Comparison of ENCODE assay signal across 9 cellular contexts in the genomic region with DNA sequence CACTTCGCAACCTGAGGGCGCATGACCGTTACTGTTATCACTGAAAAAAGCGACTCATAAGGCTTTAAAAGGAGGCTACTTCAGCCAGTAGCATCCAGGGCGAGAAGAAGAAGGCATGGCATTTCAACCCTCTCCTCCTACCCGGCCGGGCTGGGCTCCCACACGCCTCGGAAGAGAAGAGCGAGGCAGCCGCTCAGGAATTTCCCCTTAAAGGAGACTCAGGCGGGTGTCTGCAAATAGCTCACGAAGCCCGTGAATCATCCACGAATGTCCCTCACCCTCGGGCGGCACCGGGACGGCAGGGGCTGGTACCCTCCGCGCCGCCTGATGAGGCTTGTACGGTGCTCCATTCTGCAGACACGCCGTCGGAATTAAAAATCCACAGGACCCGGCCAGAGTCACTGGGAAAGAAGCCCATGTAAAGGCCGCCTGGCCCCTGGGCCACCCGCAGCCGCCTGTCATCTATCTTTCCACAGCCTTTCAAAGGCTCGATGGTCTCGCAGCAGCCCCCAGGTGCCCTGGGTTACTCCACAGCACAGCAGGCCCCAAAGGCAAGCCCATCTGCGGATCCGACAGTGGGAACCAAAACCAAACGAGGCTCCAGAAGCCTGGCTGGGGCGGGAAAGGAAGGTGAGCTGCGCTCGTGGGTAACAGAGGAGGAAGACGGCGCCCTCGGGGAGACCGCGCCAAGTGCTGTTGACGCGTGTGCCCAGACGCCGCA. TPM values are rescaled to one million over a fixed set of nuclear protein-coding genes. Genes with fewer than 3 reads are reported as not detected.
DNase-seq lines count a peak whose midpoint lies in the region; ATAC-seq and TF ChIP-seq lines count a peak whose summit lies in the region.
"Had no signal": no experiment of that assay in that cellular context is flagged by ENCODE, and none has a peak within 500 bp of the region (broad histone marks: within the 10 kb centered on the region; RNA-seq: fewer than 3 reads in every experiment).

No MANE protein-coding gene starts in this region.

- TF ChIP-seq CTCF in fibroblast of pulmonary artery (IDR thresholded peaks at IDR 0.05; ENCODE audit: low read length, missing control alignments): no peak
- TF ChIP-seq CTCF in nephron progenitor cell (IDR thresholded peaks at IDR 0.05): no peak

- ATAC-seq in GM18873 (IDR thresholded peaks at IDR 0.05; ENCODE audit: low FRiP score, unreplicated experiment): no peak
- ATAC-seq: activated CD4-positive, alpha-beta T cell treated with anti-CD3 and anti-CD28 coated beads for 36 hours had no signal

- no peaks in the 10 kb centered on the region for H3K9me3 Mint-ChIP-seq in IgD-negative memory B cell
- no peaks in the 10 kb centered on the region for H3K9me3 Mint-ChIP-seq in nephron progenitor cell

- DNase-seq in EH (ENCODE audit: low read depth) (peak; percentile 54), fibroblast of pulmonary artery (ENCODE audit: low read depth) (peak; percentile 17), nephron progenitor cell (no peak), HT-29 (ENCODE audit: low spot score) (no peak), SW480 (ENCODE audit: low spot score) (no peak)
- DNase-seq: activated CD4-positive, alpha-beta T cell treated with anti-CD3 and anti-CD28 coated beads for 36 hours; activated T-cell treated with anti-CD3 and anti-CD28 coated beads, Interleukin-2, amount 50 U/mL, for 1 hour had no signal

- H3K4me1 Mint-ChIP-seq in IgD-negative memory B cell: peaks cover 11 to 21% (median 17%) of the 10 kb centered on the region in 3 donors
- H3K4me1 Mint-ChIP-seq in nephron progenitor cell: peaks cover 82% of the 10 kb centered on the region

- no peak overlapping the region for H3K4me3 Mint-ChIP-seq in IgD-negative memory B cell
- peak overlapping the region; percentile 44 for H3K4me3 Mint-ChIP-seq in nephron progenitor cell
- H3K4me3 Mint-ChIP-seq: activated CD4-positive, alpha-beta T cell treated with anti-CD3 and anti-CD28 coated beads for 36 hours had no signal

- no peak overlapping the region for H3K4me3 ChIP-seq in fibroblast of pulmonary artery (replicated peaks; ENCODE audit: low read depth, low read length)

- H3K27me3 Mint-ChIP-seq in IgD-negative memory B cell (peaks cover 8% of the 10 kb centered on the region), nephron progenitor cell (ENCODE audit: low read depth, poor library complexity) (no peaks in the 10 kb centered on the region)
- H3K27me3 Mint-ChIP-seq: activated CD4-positive, alpha-beta T cell treated with anti-CD3 and anti-CD28 coated beads for 36 hours had no signal

- H3K36me3 Mint-ChIP-seq in IgD-negative memory B cell (peaks cover 2% of the 10 kb centered on the region), nephron progenitor cell (ENCODE audit: low read depth) (peaks cover 6% of the 10 kb centered on the region)

- peak overlapping the region in 2 of 3 donors; percentile 16 to 71 for H3K27ac Mint-ChIP-seq in IgD-negative memory B cell
- H3K27ac Mint-ChIP-seq in nephron progenitor cell: peak overlapping the region; percentile 19
- H3K27ac Mint-ChIP-seq: activated CD4-positive, alpha-beta T cell treated with anti-CD3 and anti-CD28 coated beads for 36 hours had no signal

RNA-seq across cellular contexts. Expression of gene SLC12A7, which starts 11.8 kb away (rescaled TPM):
- 10.9 TPM for polyA plus RNA-seq in IgD-negative memory B cell
- 129 and 134 TPM in 2 replicates for total RNA-seq in HT-29 (2014; rRNA removed; shearing (Covaris generic))

Comparison
In these comparisons a context has a peak if more than half of its experiments do, and no peak if none do; other contexts are left out.
1. DNase-seq: peak in EH (single experiment) and fibroblast of pulmonary artery (single experiment); none in nephron progenitor cell (single experiment), HT-29 (single experiment) and SW480 (single experiment).